Comparison of ENCODE assay signal across 9 cellular contexts in the genomic region with DNA sequence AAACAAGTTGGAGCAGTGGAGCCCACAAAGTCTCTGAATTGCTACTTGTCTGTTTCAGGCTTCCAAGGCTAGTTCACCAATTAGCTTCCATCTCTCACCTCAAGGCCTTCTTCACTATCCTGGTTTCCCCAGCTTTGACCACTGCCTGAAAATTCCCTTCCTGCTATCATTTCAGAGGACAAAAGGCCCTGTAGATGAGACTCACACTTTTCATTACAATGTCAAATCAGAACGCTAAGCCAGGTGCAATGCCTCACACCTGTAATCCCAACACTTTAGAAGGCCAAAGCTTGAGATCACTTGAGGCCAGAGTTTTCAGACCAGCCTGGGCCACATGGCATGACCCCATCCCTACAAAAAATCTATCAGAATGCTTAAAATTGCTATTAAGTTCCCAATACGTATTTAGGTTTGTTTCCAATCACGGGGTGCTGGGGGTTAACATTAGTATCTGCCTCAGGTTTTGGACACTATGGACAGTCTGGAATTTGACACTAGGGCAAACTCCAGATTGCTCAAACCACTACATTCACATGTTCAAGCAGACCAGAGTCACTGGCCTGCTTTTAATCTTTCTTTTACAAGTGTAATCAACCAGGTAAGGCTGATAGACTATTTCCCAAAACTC. TPM values are rescaled to one million over a fixed set of nuclear protein-coding genes. Genes with fewer than 3 reads are reported as not detected.
DNase-seq lines count a peak whose midpoint lies in the region; ATAC-seq and TF ChIP-seq lines count a peak whose summit lies in the region.
"Had no signal": no experiment of that assay in that cellular context is flagged by ENCODE, and none has a peak within 500 bp of the region (broad histone marks: within the 10 kb centered on the region; RNA-seq: fewer than 3 reads in every experiment).

No MANE protein-coding gene starts in this region.

- no peaks in the 10 kb centered on the region for H3K27me3 Mint-ChIP-seq in CD8-positive, alpha-beta T cell (ENCODE audit: low read depth)
- no peaks in the 10 kb centered on the region for H3K27me3 Mint-ChIP-seq in activated T-helper 2 cell treated with anti-CD3 and anti-CD28 coated beads, Interferon-gamma antibody, Interleukin-2, Interleukin-4, amounts not matched to agents 10 μg/mL and 5 μg/mL and 100 μg/mL, durations not matched to agents 14 hours and 24 hours and 36 hours (ENCODE audit: low read depth)
- no peaks in the 10 kb centered on the region for H3K27me3 Mint-ChIP-seq in naive B cell

- POLR2A ChIA-PET in CD8-positive, alpha-beta T cell (lab: Charles Lee) = no interaction called here
- POLR2A ChIA-PET in HEK293 (lab: Yijun Ruan, JAX) = no interaction called here

- no peak for DNase-seq in CD8-positive, alpha-beta T cell
- no peak for DNase-seq in activated T-helper 2 cell treated with anti-CD3 and anti-CD28 coated beads, Interferon-gamma antibody, Interleukin-2, Interleukin-4, amounts not matched to agents 10 μg/mL and 5 μg/mL and 100 μg/mL, durations not matched to agents 14 hours and 24 hours and 36 hours (ENCODE audit: low spot score)
- no peak for DNase-seq in naive B cell
- no peak for DNase-seq in HUDEP-2 (lab: John Stamatoyannopoulos, UW; ENCODE audit: unreplicated experiment in 76 of 76)
- no peak for DNase-seq in DMS79 treated with DMSO at 0.1 percent for 48 hours (lab: John Stamatoyannopoulos, UW)
- no peak for DNase-seq in nucleus accumbens (lab: John Stamatoyannopoulos, UW)
- DNase-seq in H7 = no peak
- DNase-seq: posterior cingulate gyrus had no signal

- H3K36me3 Mint-ChIP-seq in CD8-positive, alpha-beta T cell = peaks cover 53% of the 10 kb centered on the region
- H3K36me3 Mint-ChIP-seq in activated T-helper 2 cell treated with anti-CD3 and anti-CD28 coated beads, Interferon-gamma antibody, Interleukin-2, Interleukin-4, amounts not matched to agents 10 μg/mL and 5 μg/mL and 100 μg/mL, durations not matched to agents 14 hours and 24 hours and 36 hours (ENCODE audit: low read depth) = peaks cover 85% of the 10 kb centered on the region
- peaks cover 22 to 24% of the 10 kb centered on the region in 2 donors for H3K36me3 Mint-ChIP-seq in naive B cell

- no peak overlapping the region for H3K4me3 Mint-ChIP-seq in CD8-positive, alpha-beta T cell
- peak overlapping the region; percentile 99 for H3K4me3 Mint-ChIP-seq in activated T-helper 2 cell treated with anti-CD3 and anti-CD28 coated beads, Interferon-gamma antibody, Interleukin-2, Interleukin-4, amounts not matched to agents 10 μg/mL and 5 μg/mL and 100 μg/mL, durations not matched to agents 14 hours and 24 hours and 36 hours (ENCODE audit: low read depth)
- H3K4me3 Mint-ChIP-seq in naive B cell = peak overlapping the region in 1 of 8 donors; percentile 89

- ATAC-seq in CD8-positive, alpha-beta T cell = no peak
- ATAC-seq in naive B cell (ENCODE audit: low read depth in 2 of 2) = no peak

- peak overlapping the region; percentile 91 for H3K27ac Mint-ChIP-seq in CD8-positive, alpha-beta T cell
- H3K27ac Mint-ChIP-seq in activated T-helper 2 cell treated with anti-CD3 and anti-CD28 coated beads, Interferon-gamma antibody, Interleukin-2, Interleukin-4, amounts not matched to agents 10 μg/mL and 5 μg/mL and 100 μg/mL, durations not matched to agents 14 hours and 24 hours and 36 hours = peak overlapping the region; percentile 12
- peak overlapping the region in 4 of 6 donors; percentile 6 to 49 (median 25) for H3K27ac Mint-ChIP-seq in naive B cell

- H3K27ac ChIP-seq in CD8-positive, alpha-beta T cell (ENCODE audit: low read depth, low read length) = no peak overlapping the region
- no peak overlapping the region for H3K27ac ChIP-seq in HEK293 (ENCODE audit: extremely low read depth, low read depth, low read length)

- CTCF ChIA-PET in CD8-positive, alpha-beta T cell (lab: Charles Lee) = interaction anchor here (0.5 to 0.7 kb wide), 3 partner anchors 59 to 289 kb away, joined by 3 to 5 read pairs (median 3); no protein-coding TSS in a partner anchor
- CTCF ChIA-PET in HEK293 (lab: Yijun Ruan, JAX) = no interaction called here

- H3K9me3 Mint-ChIP-seq in CD8-positive, alpha-beta T cell = no peaks in the 10 kb centered on the region
- H3K9me3 Mint-ChIP-seq in activated T-helper 2 cell treated with anti-CD3 and anti-CD28 coated beads, Interferon-gamma antibody, Interleukin-2, Interleukin-4, amounts not matched to agents 10 μg/mL and 5 μg/mL and 100 μg/mL, durations not matched to agents 14 hours and 24 hours and 36 hours = no peaks in the 10 kb centered on the region
- H3K9me3 Mint-ChIP-seq in naive B cell = no peaks in the 10 kb centered on the region

- peaks cover 42% of the 10 kb centered on the region for H3K36me3 ChIP-seq in CD8-positive, alpha-beta T cell (ENCODE audit: insufficient read depth, low read length)
- H3K36me3 ChIP-seq in HEK293 (ENCODE audit: control insufficient read depth in 2 of 2, insufficient read depth in 1 of 2, low read length in 2 of 2) (peaks cover 42 to 57% of the 10 kb centered on the region in 2 experiments), H7 (replicated peaks; ENCODE audit: control insufficient read depth, insufficient read depth, low read length) (peaks cover 35% of the 10 kb centered on the region)

- H3K4me1 ChIP-seq in CD8-positive, alpha-beta T cell (ENCODE audit: insufficient read depth, low read length) = peaks cover 75% of the 10 kb centered on the region
- peaks cover 20% of the 10 kb centered on the region for H3K4me1 ChIP-seq in HEK293 (ENCODE audit: control insufficient read depth, insufficient read depth, low read length)

- H3K27me3 ChIP-seq in CD8-positive, alpha-beta T cell (ENCODE audit: insufficient read depth, low read length) = no peaks in the 10 kb centered on the region
- H3K27me3 ChIP-seq in H7 (ENCODE audit: control insufficient read depth, insufficient read depth, low read length) = no peaks in the 10 kb centered on the region

- no peak overlapping the region for H3K4me3 ChIP-seq in CD8-positive, alpha-beta T cell (ENCODE audit: low read depth, low read length)
- H3K4me3 ChIP-seq in HEK293 (ENCODE audit: low read depth, low read length) (no peak overlapping the region), H7 (ENCODE audit: insufficient read depth, low read depth, low read length) (no peak overlapping the region)

- TF ChIP-seq CTCF in CD8-positive, alpha-beta T cell (IDR thresholded peaks at IDR 0.05) = no peak
- no peak for TF ChIP-seq CTCF in HEK293 (tag by site-specific recombination; IDR thresholded peaks at IDR 0.05)

- intact Hi-C loops in CD8-positive, alpha-beta T cell (cut with DNase I, micrococcal nuclease) = loop anchor here in 1 of 2 experiments (10.0 kb wide), 1 partner anchor 211 kb away; a partner anchor contains a TSS
- intact Hi-C loops in activated T-helper 2 cell treated with anti-CD3 and anti-CD28 coated beads, Interferon-gamma antibody, Interleukin-2, Interleukin-4, amounts not matched to agents 10 μg/mL and 5 μg/mL and 100 μg/mL, durations not matched to agents 14 hours and 24 hours and 36 hours (cut with micrococcal nuclease) = no loop called here

- no peaks in the 10 kb centered on the region for H3K9me3 ChIP-seq in CD8-positive, alpha-beta T cell (ENCODE audit: low read length)
- no peaks in the 10 kb centered on the region for H3K9me3 ChIP-seq in HEK293 (ENCODE audit: control insufficient read depth, insufficient read depth, low read depth, low read length)

- H3K4me1 Mint-ChIP-seq in CD8-positive, alpha-beta T cell (ENCODE audit: low read depth) = peaks cover 89% of the 10 kb centered on the region
- peaks cover 74% of the 10 kb centered on the region for H3K4me1 Mint-ChIP-seq in activated T-helper 2 cell treated with anti-CD3 and anti-CD28 coated beads, Interferon-gamma antibody, Interleukin-2, Interleukin-4, amounts not matched to agents 10 μg/mL and 5 μg/mL and 100 μg/mL, durations not matched to agents 14 hours and 24 hours and 36 hours (ENCODE audit: low read depth)
- peaks cover 39 to 75% (median 63%) of the 10 kb centered on the region in 3 donors for H3K4me1 Mint-ChIP-seq in naive B cell

TF ChIP-seq in HEK293, 187 proteins besides CTCF, POLR2A, EP300 and RAD21:
- TF ChIP-seq ZNF571 (tag by site-specific recombination; IDR thresholded peaks at IDR 0.05) (no peak), YY1 (tag by site-specific recombination; IDR thresholded peaks at IDR 0.05) (no peak), ZNF600 (tag by site-specific recombination; IDR thresholded peaks at IDR 0.05) (peak; percentile 38), ZNF157 (tag by site-specific recombination; IDR thresholded peaks at IDR 0.05) (no peak), ZNF791 (tag by site-specific recombination; IDR thresholded peaks at IDR 0.05) (no peak)

RNA-seq across cellular contexts. Expression of a gene that starts 5.5 kb away (rescaled TPM):
- total RNA-seq in CD8-positive, alpha-beta T cell = 1,000 to 10,000 TPM; 8,260 to 8,503 TPM
- 2,606 and 2,653 TPM in 2 replicates for total RNA-seq in activated T-helper 2 cell treated with anti-CD3 and anti-CD28 coated beads, Interferon-gamma antibody, Interleukin-2, Interleukin-4, amounts not matched to agents 10 μg/mL and 5 μg/mL and 100 μg/mL, durations not matched to agents 14 hours and 24 hours and 36 hours
- polyA plus RNA-seq in naive B cell (ENCODE audit: low read depth in 6 of 6) = 1,000 to 10,000 TPM; 1,189 to 2,468 (median 2,211) TPM
- 1,060 and 1,417 TPM in 2 replicates for total RNA-seq in H7 (2014; rRNA removed; shearing (Covaris generic))

Comparison
In these comparisons a context has a peak if more than half of its experiments do, and no peak if none do; other contexts are left out.
1. H3K27ac Mint-ChIP-seq: peak in every context shown above with its lines; median percentile 91 in CD8-positive, alpha-beta T cell; 25 in naive B cell; 12 in activated T-helper 2 cell treated with anti-CD3 and anti-CD28 coated beads, Interferon-gamma antibody, Interleukin-2, Interleukin-4, amounts not matched to agents 10 μg/mL and 5 μg/mL and 100 μg/mL, durations not matched to agents 14 hours and 24 hours and 36 hours.